In genomic region chr4:183129675-183130074, GRCh38 we compare ENCODE assay signal across 22 cellular contexts. TPM values are rescaled to one million over a fixed set of nuclear protein-coding genes. Genes with fewer than 3 reads are reported as not detected.
DNase-seq lines count a peak whose midpoint lies in the region; ATAC-seq, FAIRE-seq and TF ChIP-seq lines count a peak whose summit lies in the region.
"Had no signal": no experiment of that assay in that cellular context is flagged by ENCODE, and none has a peak within 500 bp of the region (broad histone marks: within the 10 kb centered on the region; RNA-seq: fewer than 3 reads in every experiment).

No MANE protein-coding gene starts in this region.

- peaks cover 45% of the 10 kb centered on the region for H3K4me1 ChIP-seq in A549
- H3K4me1 ChIP-seq: breast epithelium had no signal

- H3K9me3 ChIP-seq in A549, result no peaks in the 10 kb centered on the region
- H3K9me3 ChIP-seq: breast epithelium had no signal

- no peak for DNase-seq in A549 (ENCODE audit: low read depth in 1 of 2, low spot score in 1 of 2)
- DNase-seq in Ammon's horn (ENCODE audit: low spot score), result peak; percentile 20
- DNase-seq in RWPE1 (ENCODE audit: low spot score), result no peak
- DNase-seq in globus pallidus (ENCODE audit: low spot score), result peak; percentile 35
- DNase-seq in stimulated activated naive CD8-positive, alpha-beta T cell treated with anti-CD3 and anti-CD28 coated beads, Interleukin-15, Interleukin-2, amounts not matched to agents 100 U/mL and 50 U/mL, for 24 hours, result no peak
- DNase-seq in Calu3, result no peak
- no peak for DNase-seq in dermis blood vessel endothelial cell
- DNase-seq: activated CD4-positive, alpha-beta T cell treated with anti-CD3 and anti-CD28 coated beads for 1 hour; activated CD8-positive, alpha-beta T cell treated with anti-CD3 and anti-CD28 coated beads, Interleukin-2, amount 10 ng/mL, durations not matched to agents 7 days and 5 days; effector CD4-positive, alpha-beta T cell; IMR-90; naive B cell; NCI-H187; NCI-H2171 treated with DMSO at 0.1 percent for 48 hours; NCI-H510A; stimulated activated CD4-positive, alpha-beta T cell treated with anti-CD3 and anti-CD28 coated beads, Interleukin-4, amount 100 ng/mL, for 1 hour; T-helper 2 cell had no signal

- H3K27ac Mint-ChIP-seq in Calu3 (ENCODE audit: unreplicated experiment), result no peak overlapping the region
- H3K27ac Mint-ChIP-seq: activated CD8-positive, alpha-beta T cell treated with anti-CD3 and anti-CD28 coated beads, Interleukin-2, amount 10 ng/mL, durations not matched to agents 7 days and 5 days; activated naive CD4-positive, alpha-beta T cell treated with anti-CD3 and anti-CD28 coated beads, Interleukin-2, amount 50 U/mL, for 72 hours had no signal

- no peak overlapping the region for H3K4me3 Mint-ChIP-seq in Calu3 (ENCODE audit: low read depth, unreplicated experiment)
- H3K4me3 Mint-ChIP-seq: activated CD8-positive, alpha-beta T cell treated with anti-CD3 and anti-CD28 coated beads, Interleukin-2, amount 10 ng/mL, durations not matched to agents 7 days and 5 days; naive B cell had no signal

- H3K9me3 Mint-ChIP-seq in Calu3 (ENCODE audit: low read depth, unreplicated experiment), result no peaks in the 10 kb centered on the region
- H3K9me3 Mint-ChIP-seq: activated naive CD4-positive, alpha-beta T cell treated with anti-CD3 and anti-CD28 coated beads, Interleukin-2, amount 50 U/mL, for 72 hours; naive B cell had no signal

- no peak for TF ChIP-seq RAD21 in A549 (conservative IDR thresholded peaks at IDR 0.05 in 1 of 2, IDR thresholded peaks at IDR 0.05 in 1 of 2)

- FAIRE-seq in A549 (lab: Jason Lieb, UNC), result no peak
- FAIRE-seq: colon had no signal

- H3K4me1 Mint-ChIP-seq in Calu3 (ENCODE audit: low read depth, unreplicated experiment), result peaks cover 45% of the 10 kb centered on the region
- H3K4me1 Mint-ChIP-seq: naive B cell had no signal

- WGBS in A549 (ENCODE audit: missing lambda C conversion rate), result 83% methylated on average over 2 of the region's 2 CpGs

- no peaks in the 10 kb centered on the region for H3K27me3 Mint-ChIP-seq in Calu3 (ENCODE audit: unreplicated experiment)
- H3K27me3 Mint-ChIP-seq: naive B cell, progenitor cell of endocrine pancreas had no signal

- POLR2A ChIA-PET in A549 (lab: Yijun Ruan, JAX), result interaction anchor here (0.7 kb wide), 1 partner anchor 66 kb away, joined by 4 read pairs; no protein-coding TSS in a partner anchor
- POLR2A ChIA-PET in RWPE1 (lab: Yijun Ruan, JAX; ENCODE audit: low non-redundant PET), result interaction anchor here (0.7 kb wide), 1 partner anchor 11 kb away, joined by 5 read pairs; no protein-coding TSS in a partner anchor

- peak; percentile 39 to 50; a peak in 3 of 6 replicates for ATAC-seq in A549
- ATAC-seq in stimulated activated naive CD8-positive, alpha-beta T cell treated with anti-CD3 and anti-CD28 coated beads, Interleukin-15, Interleukin-2, amounts not matched to agents 100 U/mL and 50 U/mL, for 24 hours, result no peak
- ATAC-seq: activated CD8-positive, alpha-beta T cell treated with anti-CD3 and anti-CD28 coated beads, Interleukin-2, amount 10 ng/mL, durations not matched to agents 7 days and 5 days; activated naive CD4-positive, alpha-beta T cell treated with anti-CD3 and anti-CD28 coated beads, Interleukin-2, amount 50 U/mL, for 72 hours had no signal

- BruUV-seq in Calu3 (replicated peaks; lab: Mats Ljungman, UMichigan), result no TSS peak

- H3K4me3 ChIP-seq in A549, result no peak overlapping the region
- H3K4me3 ChIP-seq: breast epithelium had no signal

- CTCF ChIA-PET in A549 (lab: Yijun Ruan, JAX), result no interaction called here
- CTCF ChIA-PET in RWPE1 (lab: Yijun Ruan, JAX), result no interaction called here
- CTCF ChIA-PET in Calu3 (lab: Charles Lee), result no interaction called here

- peaks cover 5% of the 10 kb centered on the region for H3K36me3 Mint-ChIP-seq in Calu3 (ENCODE audit: insufficient read depth, unreplicated experiment)
- H3K36me3 Mint-ChIP-seq: activated naive CD4-positive, alpha-beta T cell treated with anti-CD3 and anti-CD28 coated beads, Interleukin-2, amount 50 U/mL, for 72 hours; naive B cell had no signal

- TF ChIP-seq CTCF in A549 (IDR thresholded peaks at IDR 0.05), result no peak
- no peak for TF ChIP-seq CTCF in RWPE1 (conservative IDR thresholded peaks at IDR 0.05; ENCODE audit: low read depth)
- no peak for TF ChIP-seq CTCF in Calu3 (IDR thresholded peaks at IDR 0.05; ENCODE audit: unreplicated experiment)

- intact Hi-C loops in Calu3 (cut with micrococcal nuclease; ENCODE audit: unreplicated experiment), result no loop called here

- peak overlapping the region; percentile 71; the same call in 2 of the 3 replicates for H3K4me2 ChIP-seq in A549

- TF ChIP-seq EP300 in A549 (IDR thresholded peaks at IDR 0.05), result no peak

- H3K27ac ChIP-seq in A549 (no peak overlapping the region), RWPE1 (peak overlapping the region; percentile 48)
- H3K27ac ChIP-seq: breast epithelium, C4-2B had no signal

- TF ChIP-seq POLR2A in A549 (IDR thresholded peaks at IDR 0.05; ENCODE audit: low read length), result no peak

TF ChIP-seq in A549, 52 proteins besides CTCF, POLR2A, EP300 and RAD21:
- no peak for TF ChIP-seq GATA3 (IDR thresholded peaks at IDR 0.05; ENCODE audit: borderline replicate concordance)
- no peak for TF ChIP-seq SREBF2 (IDR thresholded peaks at IDR 0.05)
- no peak for TF ChIP-seq TP53 (CRISPR knock-in tag; IDR thresholded peaks at IDR 0.05)
- no peak for TF ChIP-seq MYC (IDR thresholded peaks at IDR 0.05; ENCODE audit: borderline replicate concordance, low read length)
- TF ChIP-seq MAZ (IDR thresholded peaks at IDR 0.05; ENCODE audit: borderline replicate concordance, low read depth, low read length), result no peak
- no peak for TF ChIP-seq REST (IDR thresholded peaks at IDR 0.05)
- no peak for TF ChIP-seq EHF (CRISPR knock-in tag; IDR thresholded peaks at IDR 0.05)
- TF ChIP-seq FOXS1 (CRISPR knock-in tag; IDR thresholded peaks at IDR 0.05), result no peak
- TF ChIP-seq ATOH8 (CRISPR knock-in tag; IDR thresholded peaks at IDR 0.05; ENCODE audit: low read depth), result no peak
- no peak for TF ChIP-seq CEBPB (IDR thresholded peaks at IDR 0.05)

RNA-seq across cellular contexts. Expression of gene WWC2, which starts 30.6 kb away (rescaled TPM):
- polyA plus RNA-seq in A549 (2011; rRNA removed) (22.5 and 26.9 TPM in 2 replicates), A549 (2017; fragmentation: RNase III; extraction: RNeasy Plus Mini Kit Qiagen cat#74134 plus additional on column Dnase treatment) (14.9 to 16.2 TPM (median 15.3 TPM) in 3 replicates)
- 9.2 and 9.9 TPM in 2 replicates for polyA plus RNA-seq in A549 (2012; cell fraction: cytosol; rRNA removed)
- 7.1 and 10.2 TPM in 2 replicates for polyA plus RNA-seq in A549 (2012; cell fraction: nucleus; rRNA removed)
- polyA minus RNA-seq in A549 (2011; rRNA and poly(A)+ RNA removed), result 16.3 and 18.3 TPM in 2 replicates
- total RNA-seq in Calu3 (2022) (38.7 and 39.0 TPM in 2 replicates), dermis blood vessel endothelial cell (31.3 and 43.8 TPM in 2 replicates)

Comparison
In these comparisons a context has a peak if more than half of its experiments do, and no peak if none do; other contexts are left out.
1. DNase-seq: peak in Ammon's horn (single experiment) and globus pallidus (single experiment); none in A549 (0 of 2), RWPE1 (single experiment), stimulated activated naive CD8-positive, alpha-beta T cell treated with anti-CD3 and anti-CD28 coated beads, Interleukin-15, Interleukin-2, amounts not matched to agents 100 U/mL and 50 U/mL, for 24 hours (single experiment), Calu3 (single experiment) and dermis blood vessel endothelial cell (single experiment).